Comparison of ENCODE assay signal across 17 cellular contexts in genomic region chr3:155032918-155033317, GRCh38. TPM values are rescaled to one million over a fixed set of nuclear protein-coding genes. Genes with fewer than 3 reads are reported as not detected.
DNase-seq lines count a peak whose midpoint lies in the region; ATAC-seq and TF ChIP-seq lines count a peak whose summit lies in the region.
"Had no signal": no experiment of that assay in that cellular context is flagged by ENCODE, and none has a peak within 500 bp of the region (broad histone marks: within the 10 kb centered on the region; RNA-seq: fewer than 3 reads in every experiment).

No MANE protein-coding gene starts in this region.

- H3K4me1 Mint-ChIP-seq in osteocyte (ENCODE audit: unreplicated experiment), result peaks cover 38% of the 10 kb centered on the region
- H3K4me1 Mint-ChIP-seq: T-helper 17 cell had no signal

- in situ Hi-C loops in GM23248 (cut with MboI), result no loop called here

- H3K9me3 Mint-ChIP-seq in osteocyte (ENCODE audit: unreplicated experiment), result no peaks in the 10 kb centered on the region
- H3K9me3 Mint-ChIP-seq: dendritic cell treated with granulocyte-macrophage colony-stimulating factor and Interleukin-4, amounts not matched to agents 40 ng/mL and 50 ng/mL, for 4 days had no signal

- peak overlapping the region; percentile 45 for H3K4me2 ChIP-seq in GM23248 (ENCODE audit: unreplicated experiment)

- peaks cover 44% of the 10 kb centered on the region for H3K4me1 ChIP-seq in GM23248 (ENCODE audit: insufficient read depth)
- H3K4me1 ChIP-seq: psoas muscle had no signal

- peak overlapping the region; percentile 46 for H2AFZ ChIP-seq in GM23248

- H3K27me3 Mint-ChIP-seq in osteocyte (ENCODE audit: unreplicated experiment), result no peaks in the 10 kb centered on the region
- H3K27me3 Mint-ChIP-seq: dendritic cell treated with granulocyte-macrophage colony-stimulating factor and Interleukin-4, amounts not matched to agents 40 ng/mL and 50 ng/mL, for 4 days; T-helper 17 cell had no signal

- H3K9me3 ChIP-seq in GM23248 (ENCODE audit: low read depth), result no peaks in the 10 kb centered on the region

- peak overlapping the region; percentile 27 for H3K27ac ChIP-seq in GM23248
- H3K27ac ChIP-seq: psoas muscle had no signal

- no peak for ATAC-seq in GM21447 (IDR thresholded peaks at IDR 0.05; ENCODE audit: unreplicated experiment)
- ATAC-seq in GM18511 (IDR thresholded peaks at IDR 0.05; ENCODE audit: unreplicated experiment), result no peak
- ATAC-seq: psoas muscle, T-helper 17 cell had no signal

- no peak for TF ChIP-seq CTCF in osteocyte (IDR thresholded peaks at IDR 0.05)

- no peaks in the 10 kb centered on the region for H3K9me2 ChIP-seq in GM23248 (ENCODE audit: insufficient read depth)

- peak overlapping the region; percentile 71 for H3K27ac Mint-ChIP-seq in osteocyte (ENCODE audit: unreplicated experiment)
- H3K27ac Mint-ChIP-seq: dendritic cell treated with granulocyte-macrophage colony-stimulating factor and Interleukin-4, amounts not matched to agents 40 ng/mL and 50 ng/mL, for 4 days; T-helper 17 cell had no signal

- H4K20me1 ChIP-seq in GM23248 (ENCODE audit: insufficient read depth), result no peaks in the 10 kb centered on the region

- no peaks in the 10 kb centered on the region for H3K79me2 ChIP-seq in GM23248 (ENCODE audit: insufficient read depth)

- H3K9ac ChIP-seq in GM23248, result no peak overlapping the region

- H3K4me3 ChIP-seq in GM23248, result no peak overlapping the region
- H3K4me3 ChIP-seq: psoas muscle had no signal

- peaks cover 3% of the 10 kb centered on the region for H3K36me3 Mint-ChIP-seq in osteocyte (ENCODE audit: unreplicated experiment)

- H3F3A ChIP-seq in GM23248 (ENCODE audit: insufficient read depth), result peaks cover 37% of the 10 kb centered on the region

- no peaks in the 10 kb centered on the region for H3K27me3 ChIP-seq in GM23248 (replicated peaks; ENCODE audit: insufficient read depth)

- H3K36me3 ChIP-seq in GM23248 (ENCODE audit: low read depth), result no peaks in the 10 kb centered on the region

- H3K4me3 Mint-ChIP-seq in osteocyte (ENCODE audit: unreplicated experiment), result no peak overlapping the region
- H3K4me3 Mint-ChIP-seq: dendritic cell treated with granulocyte-macrophage colony-stimulating factor and Interleukin-4, amounts not matched to agents 40 ng/mL and 50 ng/mL, for 4 days; T-helper 17 cell had no signal

- peak; percentile 63 for DNase-seq in GM23248
- DNase-seq in NOMO-1 treated with dmso at 0.1 percent for 144 hours (lab: John Stamatoyannopoulos, UW; ENCODE audit: unreplicated experiment), result peak; percentile 77
- peak; percentile 59 for DNase-seq in dedifferentiated amniotic fluid mesenchymal stem cell (ENCODE audit: extremely low spot score)
- DNase-seq in osteocyte (ENCODE audit: extremely low spot score, unreplicated experiment), result no peak
- DNase-seq in putamen (ENCODE audit: low spot score), result no peak
- DNase-seq in activated naive CD4-positive, alpha-beta T cell treated with Interleukin-2 at 50 U/mL for 16 hours, result no peak
- DNase-seq: activated CD4-positive, alpha-beta T cell treated with anti-CD3 and anti-CD28 coated beads, Interleukin-2, amount 50 U/mL, for 48 hours; COR-L47; GOT3; mammary epithelial cell; NCI-H187; NK-92 treated with Interleukin-12 subunit alpha and Interleukin-12 subunit beta, amount 100 ng/mL, for 24 hours; psoas muscle; T-helper 17 cell had no signal

RNA-seq across cellular contexts. Expression of gene MME, which starts 47.2 kb away (rescaled TPM):
- total RNA-seq in GM23248 (2014; rRNA removed; shearing (Covaris generic)), result 204 and 302 TPM in 2 replicates
- 82.3 and 88.5 TPM in 2 replicates for polyA plus RNA-seq in GM23248 (2016; fragmentation: Nextera tagmentation; extraction: Ambion mirVana)
- total RNA-seq in osteocyte, result 13.9 and 14.5 TPM in 2 replicates

Comparison
In these comparisons a context has a peak if more than half of its experiments do, and no peak if none do; other contexts are left out.
1. DNase-seq: peak in GM23248 (single experiment), NOMO-1 treated with dmso at 0.1 percent for 144 hours (single experiment) and dedifferentiated amniotic fluid mesenchymal stem cell (single experiment); none in osteocyte (single experiment), putamen (single experiment) and activated naive CD4-positive, alpha-beta T cell treated with Interleukin-2 at 50 U/mL for 16 hours (single experiment).
2. RNA of gene MME, which starts 47.2 kb away (total RNA-seq): 204 to 302 TPM in GM23248; 13.9 to 14.5 TPM in osteocyte; every median in the first group is over 10 times any median in the second.